16 cellular contexts compared by ENCODE assay signal in genomic region chr11:80702264-80702663, GRCh38.
DNase-seq lines count a peak whose midpoint lies in the region; ATAC-seq and TF ChIP-seq lines count a peak whose summit lies in the region.
"Had no signal": no experiment of that assay in that cellular context is flagged by ENCODE, and none has a peak within 500 bp of the region (broad histone marks: within the 10 kb centered on the region; RNA-seq: fewer than 3 reads in every experiment).

No MANE protein-coding gene starts in this region.

- no peaks in the 10 kb centered on the region for H3K9me2 ChIP-seq in PC-3 (replicated peaks; ENCODE audit: low read length)

- peak overlapping the region; percentile 24 for H3K4me2 ChIP-seq in PC-3 (ENCODE audit: low read length)
- peak overlapping the region; percentile 38 for H3K4me2 ChIP-seq in mammary epithelial cell (ENCODE audit: insufficient read depth, low read depth, low read length)

- H3K27ac ChIP-seq in PC-3 (ENCODE audit: low read length) (peak overlapping the region; percentile 97), mammary epithelial cell (ENCODE audit: insufficient read depth, low read depth, low read length) (peak overlapping the region; percentile 22), sigmoid colon (no peak overlapping the region)

- in situ Hi-C loops in Caki2 (cut with HindIII; ENCODE audit: low pct_unique_long_range_greater_than_20kb, low sequenced_read_pairs) (no loop called here), mammary epithelial cell (cut with MboI; ENCODE audit: low sequenced_read_pairs in 2 of 2) (no loop called here)

- BruUV-seq in PC-3 (replicated peaks; lab: Mats Ljungman, UMichigan) (no TSS peak), mammary epithelial cell (replicated peaks; lab: Mats Ljungman, UMichigan) (no TSS peak)

- H3K9ac ChIP-seq in PC-3 (ENCODE audit: low read length), result peak overlapping the region; percentile 81
- no peak overlapping the region for H3K9ac ChIP-seq in mammary epithelial cell (ENCODE audit: insufficient read depth, low read length)

- 0 out of 2 replicates have a peak, but pooled peaks cover 11% of the 10 kb centered on the region for H3K9me3 ChIP-seq in PC-3 (ENCODE audit: low read length)
- H3K9me3 ChIP-seq in mammary epithelial cell (replicated peaks; ENCODE audit: insufficient read depth, low read length), result no peaks in the 10 kb centered on the region
- H3K9me3 ChIP-seq in sigmoid colon, result no peaks in the 10 kb centered on the region

- CTCF ChIA-PET in PC-3 (lab: Charles Lee), result no interaction called here
- CTCF ChIA-PET in mammary epithelial cell (lab: Charles Lee; ENCODE audit: low non-redundant PET), result no interaction called here

- POLR2A ChIA-PET in PC-3 (lab: Charles Lee; ENCODE audit: unreplicated experiment), result no interaction called here

- intact Hi-C loops in PC-3 (cut with micrococcal nuclease) (no loop called here), mammary epithelial cell (cut with micrococcal nuclease) (no loop called here), sigmoid colon (cut with DNase I) (no loop called here)

- no peak for TF ChIP-seq CTCF in PC-3 (conservative IDR thresholded peaks at IDR 0.05; ENCODE audit: low read depth, low read length)
- TF ChIP-seq CTCF in mammary epithelial cell (conservative IDR thresholded peaks at IDR 0.05 in 1 of 2, IDR thresholded peaks at IDR 0.05 in 1 of 2; ENCODE audit: extremely low read depth in 1 of 2, insufficient read depth in 1 of 2, low read depth in 1 of 2, low read length in 2 of 2), result no peak
- TF ChIP-seq CTCF in sigmoid colon (IDR thresholded peaks at IDR 0.05), result no peak

- no peaks in the 10 kb centered on the region for H3K36me3 ChIP-seq in PC-3 (ENCODE audit: low read depth, low read length)
- no peaks in the 10 kb centered on the region for H3K36me3 ChIP-seq in mammary epithelial cell (ENCODE audit: insufficient read depth, low read length)
- no peaks in the 10 kb centered on the region for H3K36me3 ChIP-seq in sigmoid colon

- 0% methylated on average over 2 of the region's 2 CpGs for WGBS in mammary epithelial cell (ENCODE audit: low coverage, missing lambda C conversion rate)
- 89 to 91% methylated on average over 2 of the region's 2 CpGs for WGBS in sigmoid colon, 2 donors

- H3K27me3 ChIP-seq in PC-3 (ENCODE audit: low read length) (no peaks in the 10 kb centered on the region), mammary epithelial cell (ENCODE audit: insufficient read depth, low read length) (no peaks in the 10 kb centered on the region), sigmoid colon (no peaks in the 10 kb centered on the region)

- dilution Hi-C loops in mammary epithelial cell (cut with HindIII; ENCODE audit: low sequenced_read_pairs), result no loop called here

- DNase-seq in Caki2 (ENCODE audit: low read depth), result peak; percentile 27
- peak; percentile 60 for DNase-seq in PC-3
- DNase-seq in mammary epithelial cell, result peak; percentile 55
- DNase-seq in kidney glomerular epithelial cell (lab: John Stamatoyannopoulos, UW), result peak; percentile 51
- no peak for DNase-seq in sigmoid colon
- DNase-seq: AML-193; CD4-positive, CD25-positive, alpha-beta regulatory T cell; DMS79 treated with DMSO at 0.1 percent for 48 hours; Karpas-422; NCI-H1417 treated with DMSO at 0.1 percent for 48 hours; NCI-H2029 treated with DMSO at 0.1 percent for 48 hours; NCI-H510A treated with DMSO at 0.1 percent for 48 hours; RPMI8226 had no signal

- H3K4me1 ChIP-seq in PC-3 (ENCODE audit: insufficient read depth, low read length) (peaks cover 42% of the 10 kb centered on the region), mammary epithelial cell (ENCODE audit: insufficient read depth, low read length) (peaks cover 38% of the 10 kb centered on the region), sigmoid colon (no peaks in the 10 kb centered on the region)

- H3K4me3 ChIP-seq in PC-3 (ENCODE audit: low read length), result no peak overlapping the region
- no peak overlapping the region for H3K4me3 ChIP-seq in mammary epithelial cell (replicated peaks in 1 of 3; ENCODE audit: insufficient read depth in 1 of 3, low read depth in 2 of 3, low read length in 3 of 3)
- no peak overlapping the region for H3K4me3 ChIP-seq in sigmoid colon

- no peak for TF ChIP-seq POLR2A in sigmoid colon (IDR thresholded peaks at IDR 0.05)

- H3K79me2 ChIP-seq in PC-3 (ENCODE audit: low read length), result no peaks in the 10 kb centered on the region
- H3K79me2 ChIP-seq in mammary epithelial cell (ENCODE audit: insufficient read depth, low read length), result no peaks in the 10 kb centered on the region

- H3F3A ChIP-seq in PC-3 (ENCODE audit: low read length, unreplicated experiment), result peaks cover 6% of the 10 kb centered on the region

- TF ChIP-seq EP300 in sigmoid colon (IDR thresholded peaks at IDR 0.05), result no peak

- no peaks in the 10 kb centered on the region for H4K20me1 ChIP-seq in PC-3 (ENCODE audit: low read length)
- no peaks in the 10 kb centered on the region for H4K20me1 ChIP-seq in mammary epithelial cell (ENCODE audit: insufficient read depth, low read length)

- ATAC-seq in PC-3, result no peak
- ATAC-seq in GM21381 (IDR thresholded peaks at IDR 0.05; ENCODE audit: unreplicated experiment), result no peak
- no peak for ATAC-seq in GM21390 (IDR thresholded peaks at IDR 0.05; ENCODE audit: unreplicated experiment)
- ATAC-seq in HG03354 (IDR thresholded peaks at IDR 0.05; ENCODE audit: poor library complexity, severe bottlenecking, unreplicated experiment), result no peak

- H2AFZ ChIP-seq in PC-3 (ENCODE audit: low read length) (no peak overlapping the region), mammary epithelial cell (ENCODE audit: low read depth, low read length) (no peak overlapping the region)

Comparison
In these comparisons a context has a peak if more than half of its experiments do, and no peak if none do; other contexts are left out.
1. H3K27ac ChIP-seq: peak in PC-3 (single experiment) and mammary epithelial cell (single experiment); none in sigmoid colon (0 of 4).